ENCODE assay signal across 1 cellular context in the genomic region with DNA sequence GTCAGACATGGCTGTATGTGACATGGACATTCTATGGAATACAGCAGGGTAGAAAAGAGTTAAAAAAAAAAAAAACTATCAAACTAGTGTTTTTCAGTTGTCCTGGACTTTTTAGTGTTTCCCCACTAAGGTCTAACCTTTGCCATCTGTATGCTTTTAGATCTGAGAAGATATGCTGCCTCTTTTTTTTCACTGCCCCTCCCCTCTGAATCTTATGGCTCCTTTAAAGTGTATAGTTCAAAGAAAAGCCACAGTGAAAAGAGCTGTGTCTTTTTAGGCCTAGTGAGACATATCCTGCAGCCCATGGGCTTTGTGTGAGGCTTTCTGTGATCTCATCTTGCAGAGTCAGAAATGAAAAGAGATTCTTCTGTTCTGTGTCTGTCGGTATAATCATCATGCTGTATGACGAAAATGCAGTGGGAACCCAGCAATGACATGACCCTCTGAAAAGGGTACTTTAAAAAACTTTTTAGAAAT.
A peak's percentile ranks its signal among the peaks of the same experiment; 100 is the strongest.
TF ChIP-seq lines count a peak whose summit lies in the region.

No MANE protein-coding gene starts in this region.

TF ChIP-seq in HepG2, 621 proteins besides CTCF, POLR2A, EP300 and RAD21 (continued from another document and continues in another):
- TF ChIP-seq, protein P1, sequence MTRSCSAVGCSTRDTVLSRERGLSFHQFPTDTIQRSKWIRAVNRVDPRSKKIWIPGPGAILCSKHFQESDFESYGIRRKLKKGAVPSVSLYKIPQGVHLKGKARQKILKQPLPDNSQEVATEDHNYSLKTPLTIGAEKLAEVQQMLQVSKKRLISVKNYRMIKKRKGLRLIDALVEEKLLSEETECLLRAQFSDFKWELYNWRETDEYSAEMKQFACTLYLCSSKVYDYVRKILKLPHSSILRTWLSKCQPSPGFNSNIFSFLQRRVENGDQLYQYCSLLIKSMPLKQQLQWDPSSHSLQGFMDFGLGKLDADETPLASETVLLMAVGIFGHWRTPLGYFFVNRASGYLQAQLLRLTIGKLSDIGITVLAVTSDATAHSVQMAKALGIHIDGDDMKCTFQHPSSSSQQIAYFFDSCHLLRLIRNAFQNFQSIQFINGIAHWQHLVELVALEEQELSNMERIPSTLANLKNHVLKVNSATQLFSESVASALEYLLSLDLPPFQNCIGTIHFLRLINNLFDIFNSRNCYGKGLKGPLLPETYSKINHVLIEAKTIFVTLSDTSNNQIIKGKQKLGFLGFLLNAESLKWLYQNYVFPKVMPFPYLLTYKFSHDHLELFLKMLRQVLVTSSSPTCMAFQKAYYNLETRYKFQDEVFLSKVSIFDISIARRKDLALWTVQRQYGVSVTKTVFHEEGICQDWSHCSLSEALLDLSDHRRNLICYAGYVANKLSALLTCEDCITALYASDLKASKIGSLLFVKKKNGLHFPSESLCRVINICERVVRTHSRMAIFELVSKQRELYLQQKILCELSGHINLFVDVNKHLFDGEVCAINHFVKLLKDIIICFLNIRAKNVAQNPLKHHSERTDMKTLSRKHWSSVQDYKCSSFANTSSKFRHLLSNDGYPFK (CRISPR knock-in tag; IDR thresholded peaks at IDR 0.05; ENCODE audit: borderline replicate concordance) = no peak
- TF ChIP-seq FOXP1 (IDR thresholded peaks at IDR 0.05) (no peak), FOXP1 (CRISPR knock-in tag; IDR thresholded peaks at IDR 0.05) (peak; percentile 86), TEAD3 (CRISPR knock-in tag; optimal IDR thresholded peaks at IDR 0.05; ENCODE audit: borderline replicate concordance) (peak; percentile 84), ZNF782 (CRISPR knock-in tag; IDR thresholded peaks at IDR 0.05; ENCODE audit: borderline replicate concordance) (no peak), ZNF792 (CRISPR knock-in tag; IDR thresholded peaks at IDR 0.05) (no peak), ZC3H13 (CRISPR knock-in tag; IDR thresholded peaks at IDR 0.05) (no peak), IRF9 (CRISPR knock-in tag; IDR thresholded peaks at IDR 0.05; ENCODE audit: borderline replicate concordance) (no peak), HIVEP1 (CRISPR knock-in tag; IDR thresholded peaks at IDR 0.05) (no peak), TBP (CRISPR knock-in tag; IDR thresholded peaks at IDR 0.05) (no peak), ZNF431 (CRISPR knock-in tag; IDR thresholded peaks at IDR 0.05; ENCODE audit: borderline replicate concordance, low read depth) (no peak; the same call in 1 of the 2 replicates), ZNF784 (CRISPR knock-in tag; IDR thresholded peaks at IDR 0.05; ENCODE audit: borderline replicate concordance) (no peak), ZBTB40 (IDR thresholded peaks at IDR 0.05) (no peak), ZBTB40 (CRISPR knock-in tag; IDR thresholded peaks at IDR 0.05) (no peak; the same call in 1 of the 2 replicates), ZNF780A (CRISPR knock-in tag; IDR thresholded peaks at IDR 0.05) (no peak), RBM39 (IDR thresholded peaks at IDR 0.05; ENCODE audit: low read depth, low read length, poor library complexity, severe bottlenecking) (no peak), AGO1 (IDR thresholded peaks at IDR 0.05; ENCODE audit: low read depth, low read length, poor library complexity, severe bottlenecking) (no peak), ZNF232 (CRISPR knock-in tag; IDR thresholded peaks at IDR 0.05; ENCODE audit: borderline replicate concordance) (no peak), ZNF550 (CRISPR knock-in tag; IDR thresholded peaks at IDR 0.05; ENCODE audit: borderline replicate concordance) (no peak), ZMYM4 (CRISPR knock-in tag; IDR thresholded peaks at IDR 0.05) (peak; percentile 81), SNAI1 (CRISPR knock-in tag; IDR thresholded peaks at IDR 0.05; ENCODE audit: borderline replicate concordance) (0 out of 2 replicates have a peak, but pooled peaks have one; percentile 64), ZNF331 (CRISPR knock-in tag; IDR thresholded peaks at IDR 0.05) (peak; percentile 78), ZMAT3 (CRISPR knock-in tag; conservative IDR thresholded peaks at IDR 0.05) (0 out of 2 replicates have a peak, but pooled peaks have one; percentile 3), SIN3A (IDR thresholded peaks at IDR 0.05; ENCODE audit: borderline replicate concordance, low read depth, low read length) (0 out of 2 replicates have a peak, but pooled peaks have one; percentile 44), ZNF335 (CRISPR knock-in tag; IDR thresholded peaks at IDR 0.05) (0 out of 2 replicates have a peak, but pooled peaks have one; percentile 19), MATR3 (CRISPR knock-in tag; IDR thresholded peaks at IDR 0.05) (no peak), HDAC2 (CRISPR knock-in tag; IDR thresholded peaks at IDR 0.05) (peak; percentile 95), ZBTB7B (CRISPR knock-in tag; IDR thresholded peaks at IDR 0.05) (peak; percentile 84), KLF11 (CRISPR knock-in tag; IDR thresholded peaks at IDR 0.05) (peak; percentile 74), CC2D1A (CRISPR knock-in tag; IDR thresholded peaks at IDR 0.05) (0 out of 2 replicates have a peak, but pooled peaks have one; percentile 4), GPN1 (CRISPR knock-in tag; IDR thresholded peaks at IDR 0.05; ENCODE audit: borderline replicate concordance) (no peak), PCBP1 (IDR thresholded peaks at IDR 0.05; ENCODE audit: borderline replicate concordance, low read depth, low read length) (no peak), ZFP36 (IDR thresholded peaks at IDR 0.05; ENCODE audit: borderline replicate concordance, low read depth, low read length, partially characterized antibody) (no peak)
- TF ChIP-seq, protein P2, sequence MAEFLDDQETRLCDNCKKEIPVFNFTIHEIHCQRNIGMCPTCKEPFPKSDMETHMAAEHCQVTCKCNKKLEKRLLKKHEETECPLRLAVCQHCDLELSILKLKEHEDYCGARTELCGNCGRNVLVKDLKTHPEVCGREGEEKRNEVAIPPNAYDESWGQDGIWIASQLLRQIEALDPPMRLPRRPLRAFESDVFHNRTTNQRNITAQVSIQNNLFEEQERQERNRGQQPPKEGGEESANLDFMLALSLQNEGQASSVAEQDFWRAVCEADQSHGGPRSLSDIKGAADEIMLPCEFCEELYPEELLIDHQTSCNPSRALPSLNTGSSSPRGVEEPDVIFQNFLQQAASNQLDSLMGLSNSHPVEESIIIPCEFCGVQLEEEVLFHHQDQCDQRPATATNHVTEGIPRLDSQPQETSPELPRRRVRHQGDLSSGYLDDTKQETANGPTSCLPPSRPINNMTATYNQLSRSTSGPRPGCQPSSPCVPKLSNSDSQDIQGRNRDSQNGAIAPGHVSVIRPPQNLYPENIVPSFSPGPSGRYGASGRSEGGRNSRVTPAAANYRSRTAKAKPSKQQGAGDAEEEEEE (CRISPR knock-in tag; IDR thresholded peaks at IDR 0.05; ENCODE audit: borderline replicate concordance) = no peak
- TF ChIP-seq, protein P3, sequence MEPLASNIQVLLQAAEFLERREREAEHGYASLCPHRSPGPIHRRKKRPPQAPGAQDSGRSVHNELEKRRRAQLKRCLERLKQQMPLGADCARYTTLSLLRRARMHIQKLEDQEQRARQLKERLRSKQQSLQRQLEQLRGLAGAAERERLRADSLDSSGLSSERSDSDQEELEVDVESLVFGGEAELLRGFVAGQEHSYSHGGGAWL (CRISPR knock-in tag; IDR thresholded peaks at IDR 0.05) = no peak
- TF ChIP-seq, protein P4, sequence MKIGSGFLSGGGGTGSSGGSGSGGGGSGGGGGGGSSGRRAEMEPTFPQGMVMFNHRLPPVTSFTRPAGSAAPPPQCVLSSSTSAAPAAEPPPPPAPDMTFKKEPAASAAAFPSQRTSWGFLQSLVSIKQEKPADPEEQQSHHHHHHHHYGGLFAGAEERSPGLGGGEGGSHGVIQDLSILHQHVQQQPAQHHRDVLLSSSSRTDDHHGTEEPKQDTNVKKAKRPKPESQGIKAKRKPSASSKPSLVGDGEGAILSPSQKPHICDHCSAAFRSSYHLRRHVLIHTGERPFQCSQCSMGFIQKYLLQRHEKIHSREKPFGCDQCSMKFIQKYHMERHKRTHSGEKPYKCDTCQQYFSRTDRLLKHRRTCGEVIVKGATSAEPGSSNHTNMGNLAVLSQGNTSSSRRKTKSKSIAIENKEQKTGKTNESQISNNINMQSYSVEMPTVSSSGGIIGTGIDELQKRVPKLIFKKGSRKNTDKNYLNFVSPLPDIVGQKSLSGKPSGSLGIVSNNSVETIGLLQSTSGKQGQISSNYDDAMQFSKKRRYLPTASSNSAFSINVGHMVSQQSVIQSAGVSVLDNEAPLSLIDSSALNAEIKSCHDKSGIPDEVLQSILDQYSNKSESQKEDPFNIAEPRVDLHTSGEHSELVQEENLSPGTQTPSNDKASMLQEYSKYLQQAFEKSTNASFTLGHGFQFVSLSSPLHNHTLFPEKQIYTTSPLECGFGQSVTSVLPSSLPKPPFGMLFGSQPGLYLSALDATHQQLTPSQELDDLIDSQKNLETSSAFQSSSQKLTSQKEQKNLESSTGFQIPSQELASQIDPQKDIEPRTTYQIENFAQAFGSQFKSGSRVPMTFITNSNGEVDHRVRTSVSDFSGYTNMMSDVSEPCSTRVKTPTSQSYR (CRISPR knock-in tag; IDR thresholded peaks at IDR 0.05; ENCODE audit: borderline replicate concordance) = peak; percentile 59; the same call in 1 of the 2 replicates
- TF ChIP-seq, protein P5, sequence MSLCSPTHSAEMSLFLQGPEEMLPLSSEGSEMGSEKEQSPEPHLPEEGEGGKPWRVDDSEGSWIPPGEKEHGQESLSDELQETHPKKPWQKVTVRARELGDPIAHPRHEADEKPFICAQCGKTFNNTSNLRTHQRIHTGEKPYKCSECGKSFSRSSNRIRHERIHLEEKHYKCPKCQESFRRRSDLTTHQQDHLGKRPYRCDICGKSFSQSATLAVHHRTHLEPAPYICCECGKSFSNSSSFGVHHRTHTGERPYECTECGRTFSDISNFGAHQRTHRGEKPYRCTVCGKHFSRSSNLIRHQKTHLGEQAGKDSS (CRISPR knock-in tag; IDR thresholded peaks at IDR 0.05; ENCODE audit: borderline replicate concordance, low read depth) = no peak
